Comparison of ENCODE assay signal across 18 cellular contexts in genomic region chr12:119630223-119630781, GRCh38. TPM values are rescaled to one million over a fixed set of nuclear protein-coding genes. Genes with fewer than 3 reads are reported as not detected.
DNase-seq lines count a peak whose midpoint lies in the region; ATAC-seq and TF ChIP-seq lines count a peak whose summit lies in the region.
"Had no signal": no experiment of that assay in that cellular context is flagged by ENCODE, and none has a peak within 500 bp of the region (broad histone marks: within the 10 kb centered on the region; RNA-seq: fewer than 3 reads in every experiment).

No MANE protein-coding gene starts in this region.

- DNase-seq in NCI-H446 treated with DMSO at 0.1 percent for 48 hours (lab: John Stamatoyannopoulos, UW): peak; percentile 18
- DNase-seq in NCI-H82 treated with DMSO at 0.1 percent for 48 hours (lab: John Stamatoyannopoulos, UW; ENCODE audit: unreplicated experiment): peak; percentile 25
- DNase-seq in ecto neural progenitor cell (ENCODE audit: low spot score): peak; percentile 25
- DNase-seq in KG1 (lab: John Stamatoyannopoulos, UW): no peak
- DNase-seq: Caco-2; CD4-positive, CD25-positive, alpha-beta regulatory T cell; CD8-positive, alpha-beta T cell; DMS153; DND-41; H9 had no signal

- no peak for TF ChIP-seq EP300 in gastroesophageal sphincter (IDR thresholded peaks at IDR 0.05)

- TF ChIP-seq POLR2A in gastroesophageal sphincter (IDR thresholded peaks at IDR 0.05): no peak

- no peak overlapping the region for H3K27ac ChIP-seq in gastroesophageal sphincter
- H3K27ac ChIP-seq: BLaER1, C4-2B had no signal

- H3K4me1 ChIP-seq in gastroesophageal sphincter: no peaks in the 10 kb centered on the region
- H3K4me1 ChIP-seq: BLaER1, Caco-2 had no signal

- WGBS in gastroesophageal sphincter (ENCODE audit: low coverage in 1 of 2), 2 donors: 86 to 90% methylated on average over 4 to 5 of the region's 7 CpGs

- ATAC-seq in gastroesophageal sphincter (no peak), GM18858 (IDR thresholded peaks at IDR 0.05; ENCODE audit: unreplicated experiment) (no peak)
- ATAC-seq: CD8-positive, alpha-beta T cell; GM23338; HCT116 had no signal

- H3K36me3 ChIP-seq in gastroesophageal sphincter: no peaks in the 10 kb centered on the region
- H3K36me3 ChIP-seq: BLaER1 had no signal

- H3K27me3 ChIP-seq in gastroesophageal sphincter: peaks cover 16% of the 10 kb centered on the region
- H3K27me3 ChIP-seq: BLaER1 had no signal

- H3K9me3 ChIP-seq in gastroesophageal sphincter: no peaks in the 10 kb centered on the region
- H3K9me3 ChIP-seq: BLaER1, Caco-2 had no signal

- TF ChIP-seq CTCF in gastroesophageal sphincter (IDR thresholded peaks at IDR 0.05): no peak

- no peak overlapping the region for H3K4me3 ChIP-seq in gastroesophageal sphincter
- H3K4me3 ChIP-seq: BLaER1, GM23338 had no signal

RNA-seq across cellular contexts. Expression of gene TMEM233, which starts 36.7 kb away (rescaled TPM):
- under 1 TPM in 2 of 4 donors, not detected in 2; 0.31 to 0.57 TPM for total RNA-seq in gastroesophageal sphincter
- total RNA-seq: A172; B cell; Caco-2; CD4-positive, CD25-positive, alpha-beta regulatory T cell; CD8-positive, alpha-beta T cell; H9 had no signal

RNA-seq across cellular contexts. Expression of gene PRKAB1, which starts 37.6 kb away (rescaled TPM):
- total RNA-seq in gastroesophageal sphincter: 100 to 1,000 TPM in 1 of 4 donors, 10 to 100 TPM in 3; 23.3 to 137 (median 37.2) TPM
